In genomic region chr18:75269140-75269676, GRCh38 we compare ENCODE assay signal across 14 cellular contexts. TPM values are rescaled to one million over a fixed set of nuclear protein-coding genes. Genes with fewer than 3 reads are reported as not detected.
DNase-seq lines count a peak whose midpoint lies in the region; ATAC-seq, FAIRE-seq and TF ChIP-seq lines count a peak whose summit lies in the region.
"Had no signal": no experiment of that assay in that cellular context is flagged by ENCODE, and none has a peak within 500 bp of the region (broad histone marks: within the 10 kb centered on the region; RNA-seq: fewer than 3 reads in every experiment).

No MANE protein-coding gene starts in this region.

- H3K4me2 ChIP-seq in DND-41 (ENCODE audit: insufficient read depth, low read length), result peak overlapping the region; percentile 29

- H4K20me1 ChIP-seq in DND-41 (ENCODE audit: insufficient read depth, low read length), result peaks cover 44% of the 10 kb centered on the region

- DNase-seq in DND-41, result peak; percentile 69
- DNase-seq in NCI-H1417 treated with DMSO at 0.1 percent for 48 hours (lab: John Stamatoyannopoulos, UW), result peak; percentile 43
- DNase-seq in NCI-H69 (lab: John Stamatoyannopoulos, UW), result peak; percentile 97
- DNase-seq in myocyte (ENCODE audit: low read depth), result peak; percentile 83
- DNase-seq in HPDE6-E6E7 (ENCODE audit: extremely low spot score), result no peak
- no peak for DNase-seq in GM19239 (ENCODE audit: insufficient read length, low spot score)
- DNase-seq: activated gamma-delta T cell; foreskin keratinocyte; H7; left colon; stimulated activated CD4-positive, alpha-beta T cell treated with anti-CD3 and anti-CD28 coated beads, Interleukin-4, amount 100 ng/mL, for 1 hour; testis had no signal

- ATAC-seq in DND-41 (ENCODE audit: insufficient read depth, low read depth) (peak; percentile 98), HG02571 (IDR thresholded peaks at IDR 0.05; ENCODE audit: unreplicated experiment) (no peak)
- ATAC-seq: foreskin keratinocyte, left colon had no signal

- no peak overlapping the region for H3K9ac ChIP-seq in DND-41 (ENCODE audit: low read depth, low read length)

- TF ChIP-seq CTCF in DND-41 (IDR thresholded peaks at IDR 0.05; ENCODE audit: borderline replicate concordance, extremely low read depth, low read length, poor library complexity, severe bottlenecking), result no peak

- H3K27me3 ChIP-seq in DND-41 (ENCODE audit: insufficient read depth, low read length, poor library complexity), result no peaks in the 10 kb centered on the region
- H3K27me3 ChIP-seq: ascending aorta, foreskin keratinocyte, testis had no signal

- H3K4me1 ChIP-seq in DND-41 (ENCODE audit: insufficient read depth, low read length), result peaks cover 23% of the 10 kb centered on the region
- H3K4me1 ChIP-seq: ascending aorta, foreskin keratinocyte had no signal

- H3K79me2 ChIP-seq in DND-41 (ENCODE audit: insufficient read depth, low read length), result peaks cover 93% of the 10 kb centered on the region

- H3K4me3 ChIP-seq in DND-41 (ENCODE audit: low read depth in 1 of 2, low read length in 2 of 2), result no peak overlapping the region
- H3K4me3 ChIP-seq: ascending aorta, testis had no signal

- FAIRE-seq in GM19239 (lab: Jason Lieb, UNC), result no peak

- H3K27ac ChIP-seq in DND-41 (ENCODE audit: low read length), result peak overlapping the region; percentile 23; the same call in 1 of the 2 replicates
- H3K27ac ChIP-seq: ascending aorta, foreskin keratinocyte, testis had no signal

- H3K36me3 ChIP-seq in DND-41 (ENCODE audit: insufficient read depth, low read length), result 0 out of 2 replicates have a peak, but pooled peaks cover 5% of the 10 kb centered on the region
- H3K36me3 ChIP-seq: ascending aorta had no signal

- no peaks in the 10 kb centered on the region for H3K9me3 ChIP-seq in DND-41 (ENCODE audit: insufficient read depth, low read length, severe bottlenecking)
- H3K9me3 ChIP-seq: ascending aorta, testis had no signal

- no peak overlapping the region for H2AFZ ChIP-seq in DND-41 (ENCODE audit: low read depth, low read length)

RNA-seq across cellular contexts. Expression of gene TSHZ1, which starts 58.6 kb away (rescaled TPM):
- total RNA-seq in myocyte, result 6.1 and 6.8 TPM in 2 replicates
- 5.5 TPM for polyA plus RNA-seq in myocyte (2012)

Comparison
In these comparisons a context has a peak if more than half of its experiments do, and no peak if none do; other contexts are left out.
1. DNase-seq: peak in DND-41 (single experiment), NCI-H1417 treated with DMSO at 0.1 percent for 48 hours (single experiment), NCI-H69 (single experiment) and myocyte (single experiment); none in HPDE6-E6E7 (single experiment) and GM19239 (single experiment).